23 cellular contexts compared by ENCODE assay signal in genomic region chr1:40004857-40005256, GRCh38. TPM values are rescaled to one million over a fixed set of nuclear protein-coding genes. Genes with fewer than 3 reads are reported as not detected.
DNase-seq lines count a peak whose midpoint lies in the region; ATAC-seq and TF ChIP-seq lines count a peak whose summit lies in the region.
"Had no signal": no experiment of that assay in that cellular context is flagged by ENCODE, and none has a peak within 500 bp of the region (broad histone marks: within the 10 kb centered on the region; RNA-seq: fewer than 3 reads in every experiment).

No MANE protein-coding gene starts in this region.

- H3K27me3 ChIP-seq in DOHH2 (ENCODE audit: control insufficient read depth, low read length), result no peaks in the 10 kb centered on the region
- H3K27me3 ChIP-seq: upper lobe of left lung had no signal

- peak overlapping the region; percentile 95; the same call in 1 of the 2 replicates for H3K27ac ChIP-seq in DOHH2 (ENCODE audit: low read depth, low read length)
- H3K27ac ChIP-seq: coronary artery, upper lobe of left lung, WERI-Rb-1 had no signal

- no peaks in the 10 kb centered on the region for H3K79me2 ChIP-seq in DOHH2 (ENCODE audit: control insufficient read depth, low read length)

- H3K36me3 ChIP-seq in DOHH2 (ENCODE audit: control insufficient read depth, low read length), result no peaks in the 10 kb centered on the region
- H3K36me3 ChIP-seq: upper lobe of left lung, WERI-Rb-1 had no signal

- peaks cover 10% of the 10 kb centered on the region; the same call in 1 of the 2 replicates for H3K9me3 ChIP-seq in DOHH2 (ENCODE audit: control insufficient read depth, insufficient read depth, low read length)
- H3K9me3 ChIP-seq: mucosa of descending colon, upper lobe of left lung had no signal

- no peak for TF ChIP-seq CTCF in DOHH2 (IDR thresholded peaks at IDR 0.05; ENCODE audit: low read depth, low read length, poor library complexity, severe bottlenecking)

- DNase-seq in NCI-H2171 treated with DMSO at 0.1 percent for 48 hours (lab: John Stamatoyannopoulos, UW) (peak; percentile 93), amniotic epithelial cell (ENCODE audit: low read depth) (peak; percentile 43), kidney tubule cell (ENCODE audit: low spot score) (peak; percentile 11), COLO829 (ENCODE audit: low spot score) (no peak), occipital lobe (lab: John Stamatoyannopoulos, UW) (no peak)
- no peak for DNase-seq in activated CD4-positive, CD25-positive, alpha-beta regulatory T cell (lab: John Stamatoyannopoulos, UW)
- DNase-seq: ACHN; activated CD4-positive, alpha-beta T cell treated with anti-CD3 and anti-CD28 coated beads, Interleukin-2, amount 50 U/mL, for 48 hours; activated naive CD4-positive, alpha-beta T cell treated with anti-CD3 and anti-CD28 coated beads, Interleukin-2, amount 10 ng/mL, durations not matched to agents 7 days and 5 days; CD4-positive, CD25-positive, alpha-beta regulatory T cell; DND-41; foreskin fibroblast; mucosa of descending colon; MV-4-11; NCI-H2081; right cardiac atrium; RPMI8226; T-cell; upper lobe of left lung; WERI-Rb-1 had no signal

- no peaks in the 10 kb centered on the region for H3K9me2 ChIP-seq in DOHH2 (replicated peaks; ENCODE audit: control insufficient read depth, low read length)

- H3K4me1 ChIP-seq in DOHH2 (ENCODE audit: control insufficient read depth, low read length), result peaks cover 86% of the 10 kb centered on the region
- H3K4me1 ChIP-seq: upper lobe of left lung had no signal

- peak overlapping the region; percentile 15; the same call in 1 of the 2 replicates for H3K4me2 ChIP-seq in DOHH2 (ENCODE audit: low read length)

- ATAC-seq in HG03139 (IDR thresholded peaks at IDR 0.05; ENCODE audit: unreplicated experiment), result no peak
- ATAC-seq: mucosa of descending colon, right cardiac atrium, T-cell had no signal

- no peak overlapping the region for H3K4me3 ChIP-seq in DOHH2 (ENCODE audit: low read length)
- H3K4me3 ChIP-seq: coronary artery, mucosa of descending colon, upper lobe of left lung had no signal

- H3F3A ChIP-seq in DOHH2 (ENCODE audit: control insufficient read depth, insufficient read depth), result peaks cover 23% of the 10 kb centered on the region

- no peaks in the 10 kb centered on the region for H4K20me1 ChIP-seq in DOHH2 (ENCODE audit: control insufficient read depth, insufficient read depth, low read depth, low read length)

RNA-seq across cellular contexts. Expression of gene CAP1, which starts 35.7 kb away (rescaled TPM):
- 126 TPM for total RNA-seq in occipital lobe

RNA-seq across cellular contexts. Expression of gene MFSD2A, which starts 49.9 kb away (rescaled TPM):
- total RNA-seq in occipital lobe, result 18.4 TPM

Comparison
In these comparisons a context has a peak if more than half of its experiments do, and no peak if none do; other contexts are left out.
1. DNase-seq: peak in NCI-H2171 treated with DMSO at 0.1 percent for 48 hours (single experiment), amniotic epithelial cell (single experiment) and kidney tubule cell (single experiment); none in activated CD4-positive, CD25-positive, alpha-beta regulatory T cell (0 of 4), COLO829 (single experiment) and occipital lobe (single experiment).